In genomic region chr12:120264086-120264485, GRCh38 we compare ENCODE assay signal across 9 cellular contexts. TPM values are rescaled to one million over a fixed set of nuclear protein-coding genes. Genes with fewer than 3 reads are reported as not detected.
A peak's percentile ranks its signal among the peaks of the same experiment; 100 is the strongest.
DNase-seq lines count a peak whose midpoint lies in the region; ATAC-seq and TF ChIP-seq lines count a peak whose summit lies in the region.
"Had no signal": no experiment of that assay in that cellular context is flagged by ENCODE, and none has a peak within 500 bp of the region (broad histone marks: within the 10 kb centered on the region; RNA-seq: fewer than 3 reads in every experiment).

No MANE protein-coding gene starts in this region.

- intact Hi-C loops in CD4-positive, alpha-beta T cell (cut with DNase I, micrococcal nuclease) = loop anchor here (1.0 to 10.0 kb wide), 3 partner anchors 12 to 149 kb away; partner anchors contain the start of gene RAB35 (in 1 of the 2)
- intact Hi-C loops in activated CD8-positive, alpha-beta T cell treated with anti-CD3 and anti-CD28 coated beads for 36 hours (cut with micrococcal nuclease) = no loop called here
- intact Hi-C loops in ovary (cut with DNase I) = loop anchor here in 2 of 4 donors (2.0 kb wide), 1 partner anchor 35 kb away; no protein-coding TSS in a partner anchor

- CTCF ChIA-PET in CD4-positive, alpha-beta T cell (lab: Charles Lee) = interaction anchor here (0.9 to 10.6 kb wide), 5 partner anchors 21 to 63 kb away, joined by 3 to 234 read pairs (median 3); partner anchors contain the start of gene RPLP0
- CTCF ChIA-PET in activated CD8-positive, alpha-beta T cell treated with anti-CD3 and anti-CD28 coated beads for 36 hours (lab: Charles Lee) = interaction anchor here (1.1 to 25.9 kb wide), 5 partner anchors 15 to 38 kb away, joined by 3 to 749 read pairs (median 4); partner anchors contain the start of gene SIRT4

- peaks cover 46% of the 10 kb centered on the region for H3K36me3 Mint-ChIP-seq in CD4-positive, alpha-beta T cell (ENCODE audit: low read depth)
- no peaks in the 10 kb centered on the region for H3K36me3 Mint-ChIP-seq in activated CD8-positive, alpha-beta T cell treated with anti-CD3 and anti-CD28 coated beads for 36 hours (ENCODE audit: low read depth)

- in situ Hi-C loops in KBM-7 (cut with MboI; ENCODE audit: low pct_unique_long_range_greater_than_20kb, low sequenced_read_pairs) = no loop called here

- H3K9me3 ChIP-seq in CD4-positive, alpha-beta T cell (ENCODE audit: control insufficient read depth, low read length) = no peaks in the 10 kb centered on the region
- H3K9me3 ChIP-seq in gastroesophageal sphincter (no peaks in the 10 kb centered on the region), ovary (no peaks in the 10 kb centered on the region)

- no peak for TF ChIP-seq CTCF in CD4-positive, alpha-beta T cell (IDR thresholded peaks at IDR 0.05)
- no peak for TF ChIP-seq CTCF in activated CD8-positive, alpha-beta T cell treated with anti-CD3 and anti-CD28 coated beads for 36 hours (IDR thresholded peaks at IDR 0.05)
- TF ChIP-seq CTCF in gastroesophageal sphincter (IDR thresholded peaks at IDR 0.05) = no peak
- no peak for TF ChIP-seq CTCF in ovary (IDR thresholded peaks at IDR 0.05)

- peak overlapping the region; percentile 93 for H3K4me3 Mint-ChIP-seq in CD4-positive, alpha-beta T cell
- peak overlapping the region; percentile 78 for H3K4me3 Mint-ChIP-seq in activated CD8-positive, alpha-beta T cell treated with anti-CD3 and anti-CD28 coated beads for 36 hours

- H3K4me1 Mint-ChIP-seq in CD4-positive, alpha-beta T cell (ENCODE audit: low read depth) = peaks cover 65% of the 10 kb centered on the region
- H3K4me1 Mint-ChIP-seq in activated CD8-positive, alpha-beta T cell treated with anti-CD3 and anti-CD28 coated beads for 36 hours (ENCODE audit: low read depth) = peaks cover 58% of the 10 kb centered on the region

- WGBS in gastroesophageal sphincter (ENCODE audit: low coverage in 1 of 2), 2 donors = 0 to 8% methylated on average over 1 to 2 of the region's 6 CpGs
- 60 to 72% (median 66%) methylated on average over 6 of the region's 6 CpGs for WGBS in ovary, 3 donors

- peak overlapping the region; percentile 95 for H3K27ac Mint-ChIP-seq in CD4-positive, alpha-beta T cell
- peak overlapping the region; percentile 64 for H3K27ac Mint-ChIP-seq in activated CD8-positive, alpha-beta T cell treated with anti-CD3 and anti-CD28 coated beads for 36 hours

- H3K27me3 ChIP-seq in CD4-positive, alpha-beta T cell (ENCODE audit: control insufficient read depth, insufficient read depth, low read length) = no peaks in the 10 kb centered on the region
- H3K27me3 ChIP-seq in gastroesophageal sphincter (no peaks in the 10 kb centered on the region), ovary (no peaks in the 10 kb centered on the region)

- H3K27me3 Mint-ChIP-seq in CD4-positive, alpha-beta T cell = no peaks in the 10 kb centered on the region
- no peaks in the 10 kb centered on the region for H3K27me3 Mint-ChIP-seq in activated CD8-positive, alpha-beta T cell treated with anti-CD3 and anti-CD28 coated beads for 36 hours

- no peak for DNase-seq in CD4-positive, alpha-beta T cell
- no peak for DNase-seq in activated CD8-positive, alpha-beta T cell treated with anti-CD3 and anti-CD28 coated beads for 36 hours
- DNase-seq in ovary (no peak), SHP77 treated with DMSO at 0.1 percent for 48 hours (lab: John Stamatoyannopoulos, UW) (no peak), NCI-H82 treated with DMSO at 0.1 percent for 48 hours (lab: John Stamatoyannopoulos, UW; ENCODE audit: unreplicated experiment) (no peak), KBM-7 (no peak)
- DNase-seq: NCI-H2227 treated with DMSO at 0.1 percent for 48 hours had no signal

- peaks cover 4 to 67% (median 27%) of the 10 kb centered on the region in 3 donors for H3K4me1 ChIP-seq in gastroesophageal sphincter
- H3K4me1 ChIP-seq in ovary (ENCODE audit: insufficient read depth) = peaks cover 19% of the 10 kb centered on the region

- TF ChIP-seq EP300 in gastroesophageal sphincter (IDR thresholded peaks at IDR 0.05) (no peak), ovary (IDR thresholded peaks at IDR 0.05) (no peak)

- H3K36me3 ChIP-seq in gastroesophageal sphincter (peaks cover 0 to 3% of the 10 kb centered on the region in 2 donors), ovary (no peaks in the 10 kb centered on the region)

- peak; percentile 4 for ATAC-seq in CD4-positive, alpha-beta T cell (ENCODE audit: poor library complexity)
- no peak for ATAC-seq in activated CD8-positive, alpha-beta T cell treated with anti-CD3 and anti-CD28 coated beads for 36 hours
- ATAC-seq in gastroesophageal sphincter (no peak), GM18867 (IDR thresholded peaks at IDR 0.05; ENCODE audit: unreplicated experiment) (no peak)

- peak overlapping the region; percentile 83 for H3K27ac ChIP-seq in CD4-positive, alpha-beta T cell (ENCODE audit: low read depth, low read length)
- H3K27ac ChIP-seq in gastroesophageal sphincter (peak overlapping the region; percentile 88 to 96 (median 93)), ovary (no peak overlapping the region)

- POLR2A ChIA-PET in CD4-positive, alpha-beta T cell (lab: Charles Lee) = interaction anchor here (0.8 to 14.3 kb wide), 8 partner anchors 12 to 1530 kb away, joined by 3 to 220 read pairs (median 50); partner anchors contain the start of genes BICDL1, RNU4-1, RNU4-2 and RPLP0
- POLR2A ChIA-PET in activated CD8-positive, alpha-beta T cell treated with anti-CD3 and anti-CD28 coated beads for 36 hours (lab: Charles Lee) = interaction anchor here (2.9 to 12.6 kb wide), 5 partner anchors 11 to 65 kb away, joined by 11 to 207 read pairs (median 107); partner anchors contain the start of genes RNU4-1, RNU4-2 and RPLP0

- TF ChIP-seq POLR2A in gastroesophageal sphincter (IDR thresholded peaks at IDR 0.05) (no peak), ovary (IDR thresholded peaks at IDR 0.05) (no peak)

- no peaks in the 10 kb centered on the region for H3K9me3 Mint-ChIP-seq in CD4-positive, alpha-beta T cell
- H3K9me3 Mint-ChIP-seq in activated CD8-positive, alpha-beta T cell treated with anti-CD3 and anti-CD28 coated beads for 36 hours = no peaks in the 10 kb centered on the region

- H3K4me3 ChIP-seq in gastroesophageal sphincter = peak overlapping the region; percentile 99
- H3K4me3 ChIP-seq in ovary = peak overlapping the region; percentile 100

RNA-seq across cellular contexts. Expression of gene PXN, which starts 1.4 kb away (rescaled TPM):
- total RNA-seq in CD4-positive, alpha-beta T cell = 100 to 1,000 TPM; 229 to 230 TPM
- total RNA-seq in activated CD8-positive, alpha-beta T cell treated with anti-CD3 and anti-CD28 coated beads for 36 hours = 10 to 100 TPM; 40.2 to 45.3 TPM
- total RNA-seq in gastroesophageal sphincter (10 to 100 TPM; 43.2 to 80.4 (median 59.4) TPM), ovary (10 to 100 TPM; 25.0 to 78.0 (median 44.7) TPM)
- polyA plus RNA-seq in ovary = 10 to 100 TPM; 34.7 to 49.2 TPM

RNA-seq across cellular contexts. Expression of gene RNU4-2, which starts 27.6 kb away (rescaled TPM):
- total RNA-seq in CD4-positive, alpha-beta T cell = 1,000 to 10,000 TPM; 8,097 to 9,671 TPM
- 1,000 to 10,000 TPM in 1 of 2 experiments, 100 to 1,000 TPM in 1; 923 to 1,303 TPM for total RNA-seq in activated CD8-positive, alpha-beta T cell treated with anti-CD3 and anti-CD28 coated beads for 36 hours
- under 1 TPM in 3 of 4 donors, not detected in 1; under 0.01 TPM for total RNA-seq in gastroesophageal sphincter
- over 10,000 TPM in 5 of 7 donors, under 1 TPM in 2; under 0.01 to 29,369 (median 16,575) TPM for total RNA-seq in ovary
- not detected for polyA plus RNA-seq in ovary

RNA-seq across cellular contexts. Expression of gene RNU4-1, which starts 29.0 kb away (rescaled TPM):
- total RNA-seq in CD4-positive, alpha-beta T cell = 1,000 to 10,000 TPM in 1 of 2 experiments, 100 to 1,000 TPM in 1; 913 to 1,035 TPM
- 1,000 to 10,000 TPM in 1 of 2 experiments, 100 to 1,000 TPM in 1; 692 to 1,025 TPM for total RNA-seq in activated CD8-positive, alpha-beta T cell treated with anti-CD3 and anti-CD28 coated beads for 36 hours
- total RNA-seq in gastroesophageal sphincter (under 1 TPM in 1 of 4 donors, not detected in 3; under 0.01 TPM), ovary (1,000 to 10,000 TPM in 5 of 7 donors, under 1 TPM in 2; under 0.01 to 4,499 (median 2,193) TPM)
- polyA plus RNA-seq in ovary = not detected

RNA-seq across cellular contexts. Expression of gene SIRT4, which starts 38.0 kb away (rescaled TPM):
- under 1 TPM in 1 of 2 experiments, not detected in 1; 0.59 TPM for total RNA-seq in CD4-positive, alpha-beta T cell
- total RNA-seq in activated CD8-positive, alpha-beta T cell treated with anti-CD3 and anti-CD28 coated beads for 36 hours = 1 to 10 TPM; 2.7 to 3.3 TPM
- total RNA-seq in gastroesophageal sphincter = 1 to 10 TPM in 3 of 4 donors, under 1 TPM in 1; 0.67 to 3.9 (median 3.7) TPM
- 1 to 10 TPM in 5 of 7 donors, under 1 TPM in 2; 0.87 to 4.6 (median 1.4) TPM for total RNA-seq in ovary
- polyA plus RNA-seq in ovary = 1 to 10 TPM; 2.0 to 2.8 TPM

Comparison
In these comparisons a context has a peak if more than half of its experiments do, and no peak if none do; other contexts are left out.
1. H3K27ac ChIP-seq: peak in CD4-positive, alpha-beta T cell (single experiment) and gastroesophageal sphincter (4 of 4); none in ovary (0 of 2).